ENCODE assay signal across 10 cellular contexts in genomic region chr17:48546924-48547838, GRCh38. TPM values are rescaled to one million over a fixed set of nuclear protein-coding genes. Genes with fewer than 3 reads are reported as not detected.
DNase-seq lines count a peak whose midpoint lies in the region; ATAC-seq, FAIRE-seq and TF ChIP-seq lines count a peak whose summit lies in the region.
"Had no signal": no experiment of that assay in that cellular context is flagged by ENCODE, and none has a peak within 500 bp of the region (broad histone marks: within the 10 kb centered on the region; RNA-seq: fewer than 3 reads in every experiment).

No MANE protein-coding gene starts in this region.

- H2AFZ ChIP-seq in endothelial cell of umbilical vein (ENCODE audit: low read depth, low read length), result no peak overlapping the region

- H3K4me2 ChIP-seq in endothelial cell of umbilical vein (ENCODE audit: insufficient read depth, low read length), result peak overlapping the region; percentile 88

- H3K27me3 ChIP-seq in endothelial cell of umbilical vein (ENCODE audit: control insufficient read depth in 2 of 2, insufficient read depth in 2 of 2, low read length in 2 of 2), result no peaks in the 10 kb centered on the region

- H3K4me1 ChIP-seq in endothelial cell of umbilical vein (ENCODE audit: control insufficient read depth, extremely low read depth, insufficient read depth, low read length), result peaks cover 43% of the 10 kb centered on the region

- CTCF ChIA-PET in endothelial cell of umbilical vein (lab: Charles Lee), result interaction anchor here (0.7 to 3.8 kb wide), 7 partner anchors 10 to 211 kb away, joined by 3 to 28 read pairs (median 4); no protein-coding TSS in a partner anchor

- H3K9ac ChIP-seq in endothelial cell of umbilical vein (replicated peaks; ENCODE audit: extremely low read depth, insufficient read depth, low read length), result peak overlapping the region; percentile 75

- no peak for TF ChIP-seq CTCF in endothelial cell of umbilical vein (IDR thresholded peaks at IDR 0.05; ENCODE audit: extremely low read depth in 1 of 2, insufficient read depth in 1 of 2, low read depth in 1 of 2, low read length in 2 of 2)

- H3K27ac ChIP-seq in endothelial cell of umbilical vein (ENCODE audit: insufficient read depth, low read depth, low read length), result peak overlapping the region; percentile 67

- H3K9me1 ChIP-seq in endothelial cell of umbilical vein (replicated peaks; ENCODE audit: control insufficient read depth, extremely low read depth, insufficient read depth, low read length), result no peaks in the 10 kb centered on the region

- ATAC-seq in HG03135 (IDR thresholded peaks at IDR 0.05; ENCODE audit: unreplicated experiment), result no peak
- no peak for ATAC-seq in HG02623 (IDR thresholded peaks at IDR 0.05; ENCODE audit: unreplicated experiment)

- H3K4me3 ChIP-seq in endothelial cell of umbilical vein (replicated peaks in 1 of 3; ENCODE audit: insufficient read depth in 1 of 3, low read depth in 1 of 3, low read length in 3 of 3), result peak overlapping the region in 2 of 3 experiments; percentile 2 to 56

- intact Hi-C loops in endothelial cell of umbilical vein (cut with micrococcal nuclease), result no loop called here

- FAIRE-seq in GM19239 (lab: Jason Lieb, UNC) (peak; percentile 31), endothelial cell of umbilical vein (lab: Jason Lieb, UNC) (peak; percentile 88)

- BruUV-seq in endothelial cell of umbilical vein (replicated peaks; lab: Mats Ljungman, UMichigan), result no TSS peak

- no peaks in the 10 kb centered on the region for H4K20me1 ChIP-seq in endothelial cell of umbilical vein (replicated peaks; ENCODE audit: control insufficient read depth, extremely low read depth, insufficient read depth, low read length)

- H3K79me2 ChIP-seq in endothelial cell of umbilical vein (ENCODE audit: control insufficient read depth, insufficient read depth, low read length), result peaks cover 55% of the 10 kb centered on the region

- dilution Hi-C loops in endothelial cell of umbilical vein (cut with MboI; ENCODE audit: extremely low pct_ligation_motif_present, low sequenced_read_pairs), result no loop called here

- POLR2A ChIA-PET in endothelial cell of umbilical vein (lab: Charles Lee), result interaction anchor here (0.7 to 1.9 kb wide), 5 partner anchors 9 to 332 kb away, joined by 3 to 13 read pairs (median 8); no protein-coding TSS in a partner anchor

- DNase-seq in GM19239 (ENCODE audit: insufficient read length, low spot score), result no peak
- peak; percentile 63 for DNase-seq in NCI-H446 treated with DMSO at 0.1 percent for 48 hours (lab: John Stamatoyannopoulos, UW)
- peak; percentile 61 for DNase-seq in endothelial cell of umbilical vein (ENCODE audit: low read depth, low spot score)
- peak; percentile 47 for DNase-seq in pons (ENCODE audit: low spot score)
- no peak for DNase-seq in activated effector memory CD4-positive, alpha-beta T cell treated with Interleukin-2 at 50 U/mL for 16 hours
- no peak for DNase-seq in NCI-H146 treated with DMSO at 0.1 percent for 48 hours (lab: John Stamatoyannopoulos, UW; ENCODE audit: unreplicated experiment)

- no peak for TF ChIP-seq POLR2A in endothelial cell of umbilical vein (IDR thresholded peaks at IDR 0.05; ENCODE audit: low read depth, low read length)

- peaks cover 10 to 13% of the 10 kb centered on the region in 2 experiments for H3K36me3 ChIP-seq in endothelial cell of umbilical vein (ENCODE audit: control insufficient read depth in 2 of 2, extremely low read depth in 1 of 2, insufficient read depth in 2 of 2, low read length in 2 of 2)

- H3K9me3 ChIP-seq in endothelial cell of umbilical vein (replicated peaks; ENCODE audit: control insufficient read depth, insufficient read depth, low read length), result no peaks in the 10 kb centered on the region

TF ChIP-seq in endothelial cell of umbilical vein, 7 proteins besides CTCF, POLR2A, EP300 and RAD21:
- TF ChIP-seq FOS (IDR thresholded peaks at IDR 0.05; ENCODE audit: borderline replicate concordance, insufficient read depth, low read length), result no peak
- peak; percentile 68 for TF ChIP-seq GATA2 (IDR thresholded peaks at IDR 0.05; ENCODE audit: insufficient read depth, insufficient read length, low read depth, low read length)
TF ChIP-seq in endothelial cell of umbilical vein: peak in this region for 1.

RNA-seq across cellular contexts. Expression of gene HOXB2, which starts 2.3 kb away (rescaled TPM):
- 21.5 and 23.3 TPM in 2 replicates for total RNA-seq in endothelial cell of umbilical vein
- 14.1 and 16.8 TPM in 2 replicates for polyA plus RNA-seq in endothelial cell of umbilical vein
- 6.8 and 8.4 TPM in 2 replicates for polyA plus RNA-seq in endothelial cell of umbilical vein (2011; cell fraction: cytosol; rRNA removed)
- polyA plus RNA-seq in endothelial cell of umbilical vein (2011; cell fraction: nucleus; rRNA removed), result 12.1 and 13.9 TPM in 2 replicates
- polyA plus RNA-seq in endothelial cell of umbilical vein (2012), result 12.0 and 12.5 TPM in 2 replicates
- 3.1 and 3.5 TPM in 2 replicates for polyA minus RNA-seq in endothelial cell of umbilical vein
- not detected for polyA minus RNA-seq in endothelial cell of umbilical vein (2011; cell fraction: cytosol; rRNA and poly(A)+ RNA removed)
- 4.9 and 5.0 TPM in 2 replicates for polyA minus RNA-seq in endothelial cell of umbilical vein (2011; cell fraction: nucleus; rRNA and poly(A)+ RNA removed)

RNA-seq across cellular contexts. Expression of gene HOXB1, which starts 16.4 kb away (rescaled TPM):
- total RNA-seq in endothelial cell of umbilical vein, result not detected in 2 replicates
- polyA plus RNA-seq in endothelial cell of umbilical vein, result not detected in 2 replicates
- polyA plus RNA-seq in endothelial cell of umbilical vein (2011; cell fraction: cytosol; rRNA removed), result not detected in 2 replicates
- polyA plus RNA-seq in endothelial cell of umbilical vein (2011; cell fraction: nucleus; rRNA removed), result not detected in 2 replicates
- not detected in 2 replicates for polyA plus RNA-seq in endothelial cell of umbilical vein (2012)
- not detected in 2 replicates for polyA minus RNA-seq in endothelial cell of umbilical vein
- not detected for polyA minus RNA-seq in endothelial cell of umbilical vein (2011; cell fraction: cytosol; rRNA and poly(A)+ RNA removed)
- 0.19 TPM in 1 of 2 replicates, not detected in the other for polyA minus RNA-seq in endothelial cell of umbilical vein (2011; cell fraction: nucleus; rRNA and poly(A)+ RNA removed)
- total RNA-seq: skeletal muscle tissue; T-helper 2 cell treated with Interferon-gamma antibody and Interleukin-4, amounts not matched to agents 100 ng/mL and 5 ng/mL, for 36 hours had no signal

RNA-seq across cellular contexts. Expression of gene HOXB4, which starts 31.0 kb away (rescaled TPM):
- total RNA-seq in endothelial cell of umbilical vein, result 11.2 and 13.1 TPM in 2 replicates
- polyA plus RNA-seq in endothelial cell of umbilical vein, result 4.6 and 5.4 TPM in 2 replicates
- 2.5 and 3.3 TPM in 2 replicates for polyA plus RNA-seq in endothelial cell of umbilical vein (2011; cell fraction: cytosol; rRNA removed)
- polyA plus RNA-seq in endothelial cell of umbilical vein (2011; cell fraction: nucleus; rRNA removed), result 13.6 and 14.6 TPM in 2 replicates
- 5.2 and 5.6 TPM in 2 replicates for polyA plus RNA-seq in endothelial cell of umbilical vein (2012)
- polyA minus RNA-seq in endothelial cell of umbilical vein, result 3.6 and 4.6 TPM in 2 replicates
- polyA minus RNA-seq in endothelial cell of umbilical vein (2011; cell fraction: cytosol; rRNA and poly(A)+ RNA removed), result 0.51 TPM
- 8.2 and 8.8 TPM in 2 replicates for polyA minus RNA-seq in endothelial cell of umbilical vein (2011; cell fraction: nucleus; rRNA and poly(A)+ RNA removed)

RNA-seq across cellular contexts. Expression of gene HOXB3, which starts 42.9 kb away (rescaled TPM):
- total RNA-seq in endothelial cell of umbilical vein, result 45.0 and 56.6 TPM in 2 replicates
- polyA plus RNA-seq in endothelial cell of umbilical vein, result 29.6 and 33.0 TPM in 2 replicates
- 7.9 and 11.6 TPM in 2 replicates for polyA plus RNA-seq in endothelial cell of umbilical vein (2011; cell fraction: cytosol; rRNA removed)
- polyA plus RNA-seq in endothelial cell of umbilical vein (2011; cell fraction: nucleus; rRNA removed), result 81.4 and 85.1 TPM in 2 replicates
- polyA plus RNA-seq in endothelial cell of umbilical vein (2012), result 19.0 and 19.8 TPM in 2 replicates
- 7.7 and 13.3 TPM in 2 replicates for polyA minus RNA-seq in endothelial cell of umbilical vein
- polyA minus RNA-seq in endothelial cell of umbilical vein (2011; cell fraction: cytosol; rRNA and poly(A)+ RNA removed), result 1.3 TPM
- 18.1 and 32.3 TPM in 2 replicates for polyA minus RNA-seq in endothelial cell of umbilical vein (2011; cell fraction: nucleus; rRNA and poly(A)+ RNA removed)

RNA-seq across cellular contexts. Expression of gene HOXB5, which starts 46.4 kb away (rescaled TPM):
- 7.3 and 8.5 TPM in 2 replicates for total RNA-seq in endothelial cell of umbilical vein
- polyA plus RNA-seq in endothelial cell of umbilical vein, result 2.0 and 2.6 TPM in 2 replicates
- polyA plus RNA-seq in endothelial cell of umbilical vein (2011; cell fraction: cytosol; rRNA removed), result 1.0 and 1.1 TPM in 2 replicates
- 13.1 and 13.2 TPM in 2 replicates for polyA plus RNA-seq in endothelial cell of umbilical vein (2011; cell fraction: nucleus; rRNA removed)
- 3.3 and 3.5 TPM in 2 replicates for polyA plus RNA-seq in endothelial cell of umbilical vein (2012)
- 0.57 and 0.58 TPM in 2 replicates for polyA minus RNA-seq in endothelial cell of umbilical vein
- 0.82 TPM for polyA minus RNA-seq in endothelial cell of umbilical vein (2011; cell fraction: cytosol; rRNA and poly(A)+ RNA removed)
- polyA minus RNA-seq in endothelial cell of umbilical vein (2011; cell fraction: nucleus; rRNA and poly(A)+ RNA removed), result 2.5 and 2.6 TPM in 2 replicates
- total RNA-seq: skeletal muscle tissue had no signal

Comparison
In these comparisons a context has a peak if more than half of its experiments do, and no peak if none do; other contexts are left out.
1. DNase-seq: peak in NCI-H446 treated with DMSO at 0.1 percent for 48 hours (single experiment), endothelial cell of umbilical vein (single experiment) and pons (single experiment); none in GM19239 (single experiment), activated effector memory CD4-positive, alpha-beta T cell treated with Interleukin-2 at 50 U/mL for 16 hours (single experiment) and NCI-H146 treated with DMSO at 0.1 percent for 48 hours (single experiment).